ENCODE assay signal across 16 cellular contexts in genomic region chr3:19364150-19364549, GRCh38.
"Had no signal": no experiment of that assay in that cellular context is flagged by ENCODE, and none has a peak within 500 bp of the region (broad histone marks: within the 10 kb centered on the region; RNA-seq: fewer than 3 reads in every experiment).

No MANE protein-coding gene starts in this region.

- H3K4me1 ChIP-seq: adrenal gland had no signal

- H3K36me3 ChIP-seq: adrenal gland, sigmoid colon, thoracic aorta had no signal

- H3K9me3 ChIP-seq: adrenal gland, sigmoid colon, thoracic aorta had no signal

- DNase-seq: activated CD4-positive, alpha-beta T cell treated with anti-CD3 and anti-CD28 coated beads, Interleukin-2, amount 50 U/mL, for 1 hour; activated naive CD4-positive, alpha-beta T cell treated with anti-CD3 and anti-CD28 coated beads, Interleukin-2, amount 50 U/mL, for 16 hours; cerebellar nuclear complex; effector memory CD8-positive, alpha-beta T cell; hypothalamus; naive thymus-derived CD8-positive, alpha-beta T cell; nucleus accumbens; sigmoid colon; stimulated activated CD4-positive, alpha-beta T cell treated with anti-CD3 and anti-CD28 coated beads, Interleukin-4, amount 100 ng/mL, for 1 hour; stimulated activated CD8-positive, alpha-beta memory T cell treated with anti-CD3 and anti-CD28 coated beads, Interleukin-4, amount 100 ng/mL, for 48 hours; stimulated activated naive CD8-positive, alpha-beta T cell treated with anti-CD3 and anti-CD28 coated beads, Interleukin-15, amount 100 ng/mL, for 72 hours; T-helper 17 cell had no signal

- H3K27ac ChIP-seq: adrenal gland, epithelial cell of prostate, sigmoid colon had no signal

- H3K4me3 ChIP-seq: adrenal gland, lung, sigmoid colon, thoracic aorta had no signal

- ATAC-seq: effector memory CD8-positive, alpha-beta T cell; naive thymus-derived CD8-positive, alpha-beta T cell; stimulated activated naive CD8-positive, alpha-beta T cell treated with anti-CD3 and anti-CD28 coated beads, Interleukin-15, amount 100 ng/mL, for 72 hours; T-helper 17 cell had no signal

- H3K27me3 ChIP-seq: adrenal gland, sigmoid colon had no signal
